ENCODE assay signal across 8 cellular contexts in the genomic region with DNA sequence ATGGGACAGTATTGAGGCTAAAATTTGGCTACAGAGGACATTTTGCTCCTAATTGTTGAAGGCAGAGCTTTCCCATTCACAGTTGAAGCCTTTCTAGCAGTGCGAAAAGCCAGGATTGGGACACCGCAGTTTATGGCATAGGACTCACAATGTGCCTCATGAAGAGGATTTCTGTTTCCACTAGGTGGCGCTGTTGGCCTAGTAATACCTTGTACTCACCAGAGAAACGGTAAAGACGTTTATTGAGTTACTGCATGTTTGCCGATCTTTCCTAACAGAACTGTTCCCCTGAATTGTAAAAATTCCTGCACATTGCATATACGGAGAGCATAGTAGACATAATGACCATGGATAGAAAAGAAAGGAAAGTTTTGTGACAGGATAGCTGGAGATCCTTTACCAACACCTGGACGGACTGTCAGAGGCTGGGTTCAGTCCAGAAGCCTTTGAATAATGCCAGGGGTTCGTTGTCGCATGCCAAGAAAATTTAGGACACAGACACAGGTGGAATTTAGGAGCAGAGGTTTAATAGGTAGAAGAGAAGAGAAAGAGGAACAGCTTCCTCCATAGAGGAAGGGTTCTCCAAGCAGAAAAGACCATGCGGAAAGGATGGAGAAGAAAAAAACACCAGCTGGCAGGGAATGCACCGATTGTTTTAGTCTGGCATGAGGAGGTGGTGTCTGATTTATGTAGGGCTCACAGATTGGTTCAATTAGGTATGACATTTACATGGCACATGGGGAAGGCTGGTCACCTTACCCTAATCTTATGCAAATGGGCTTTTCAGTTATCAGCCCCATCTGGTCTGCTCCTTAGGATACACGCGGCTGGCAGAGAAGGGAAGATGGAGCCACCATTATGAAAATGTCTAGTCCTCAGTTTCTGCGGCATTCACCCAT. TPM values are rescaled to one million over a fixed set of nuclear protein-coding genes. Genes with fewer than 3 reads are reported as not detected.
A peak's percentile ranks its signal among the peaks of the same experiment; 100 is the strongest.
DNase-seq lines count a peak whose midpoint lies in the region; ATAC-seq and TF ChIP-seq lines count a peak whose summit lies in the region.

No MANE protein-coding gene starts in this region.

- POLR2A ChIA-PET in activated CD4-positive, alpha-beta T cell treated with anti-CD3 and anti-CD28 coated beads, Interleukin-2, amount 10 ng/mL, durations not matched to agents 7 days and 5 days (lab: Charles Lee): no interaction called here

- no peak overlapping the region for H3K4me3 Mint-ChIP-seq in activated CD4-positive, alpha-beta T cell treated with anti-CD3 and anti-CD28 coated beads, Interleukin-2, amount 10 ng/mL, durations not matched to agents 7 days and 5 days
- no peak overlapping the region for H3K4me3 Mint-ChIP-seq in progenitor cell of endocrine pancreas (ENCODE audit: low read depth)

- peaks cover 36% of the 10 kb centered on the region for H3K27me3 Mint-ChIP-seq in activated CD4-positive, alpha-beta T cell treated with anti-CD3 and anti-CD28 coated beads, Interleukin-2, amount 10 ng/mL, durations not matched to agents 7 days and 5 days
- peaks cover 5% of the 10 kb centered on the region for H3K27me3 Mint-ChIP-seq in progenitor cell of endocrine pancreas

- CTCF ChIA-PET in activated CD4-positive, alpha-beta T cell treated with anti-CD3 and anti-CD28 coated beads, Interleukin-2, amount 10 ng/mL, durations not matched to agents 7 days and 5 days (lab: Charles Lee): interaction anchor here (1.4 kb wide), 1 partner anchor 11 kb away, joined by 5 read pairs; a partner anchor contains a TSS

- peaks cover 4% of the 10 kb centered on the region for H3K9me3 Mint-ChIP-seq in activated CD4-positive, alpha-beta T cell treated with anti-CD3 and anti-CD28 coated beads, Interleukin-2, amount 10 ng/mL, durations not matched to agents 7 days and 5 days
- H3K9me3 Mint-ChIP-seq in progenitor cell of endocrine pancreas (ENCODE audit: low read depth): no peaks in the 10 kb centered on the region

- H3K4me1 Mint-ChIP-seq in activated CD4-positive, alpha-beta T cell treated with anti-CD3 and anti-CD28 coated beads, Interleukin-2, amount 10 ng/mL, durations not matched to agents 7 days and 5 days: no peaks in the 10 kb centered on the region
- H3K4me1 Mint-ChIP-seq in progenitor cell of endocrine pancreas (ENCODE audit: low read depth): peaks cover 3% of the 10 kb centered on the region

- H3K27ac Mint-ChIP-seq in activated CD4-positive, alpha-beta T cell treated with anti-CD3 and anti-CD28 coated beads, Interleukin-2, amount 10 ng/mL, durations not matched to agents 7 days and 5 days: no peak overlapping the region
- H3K27ac Mint-ChIP-seq in progenitor cell of endocrine pancreas: no peak overlapping the region

- DNase-seq in activated gamma-delta T cell treated with Interleukin-2 at 50 U/mL for 16 hours (peak; percentile 21), activated gamma-delta T cell (lab: John Stamatoyannopoulos, UW) (no peak), HK-2 (ENCODE audit: unreplicated experiment) (peak; percentile 57), NCI-H524 treated with DMSO at 0.1 percent for 48 hours (lab: John Stamatoyannopoulos, UW) (peak; percentile 89), fibroblast of the conjunctiva (ENCODE audit: low read depth) (peak; percentile 55), progenitor cell of endocrine pancreas (ENCODE audit: low spot score, unreplicated experiment) (peak; percentile 68)
- DNase-seq in activated CD4-positive, alpha-beta T cell treated with anti-CD3 and anti-CD28 coated beads, Interleukin-2, amount 10 ng/mL, durations not matched to agents 7 days and 5 days: peak; percentile 83

- no peak for ATAC-seq in GM19463 (IDR thresholded peaks at IDR 0.05; ENCODE audit: unreplicated experiment)

- H3K36me3 Mint-ChIP-seq in activated CD4-positive, alpha-beta T cell treated with anti-CD3 and anti-CD28 coated beads, Interleukin-2, amount 10 ng/mL, durations not matched to agents 7 days and 5 days (ENCODE audit: low read depth): no peaks in the 10 kb centered on the region
- no peaks in the 10 kb centered on the region for H3K36me3 Mint-ChIP-seq in progenitor cell of endocrine pancreas (ENCODE audit: insufficient read depth)

- peak; percentile 81 for TF ChIP-seq CTCF in progenitor cell of endocrine pancreas (IDR thresholded peaks at IDR 0.05; ENCODE audit: unreplicated experiment)

RNA-seq across cellular contexts. Expression of a gene that starts 10.8 kb away (rescaled TPM):
- not detected for total RNA-seq in activated CD4-positive, alpha-beta T cell treated with anti-CD3 and anti-CD28 coated beads, Interleukin-2, amount 10 ng/mL, durations not matched to agents 7 days and 5 days
- total RNA-seq in progenitor cell of endocrine pancreas: not detected in 2 replicates

RNA-seq across cellular contexts. Expression of a gene that starts 17.3 kb away (rescaled TPM):
- not detected for total RNA-seq in activated CD4-positive, alpha-beta T cell treated with anti-CD3 and anti-CD28 coated beads, Interleukin-2, amount 10 ng/mL, durations not matched to agents 7 days and 5 days
- total RNA-seq in progenitor cell of endocrine pancreas: 0.11 and 0.14 TPM in 2 replicates

RNA-seq across cellular contexts. Expression of a gene that starts 18.4 kb away (rescaled TPM):
- total RNA-seq in activated CD4-positive, alpha-beta T cell treated with anti-CD3 and anti-CD28 coated beads, Interleukin-2, amount 10 ng/mL, durations not matched to agents 7 days and 5 days: 10 to 100 TPM; 13.4 to 15.4 TPM
- 18.1 and 18.7 TPM in 2 replicates for total RNA-seq in progenitor cell of endocrine pancreas

RNA-seq across cellular contexts. Expression of a gene that starts 32.6 kb away (rescaled TPM):
- total RNA-seq in activated CD4-positive, alpha-beta T cell treated with anti-CD3 and anti-CD28 coated beads, Interleukin-2, amount 10 ng/mL, durations not matched to agents 7 days and 5 days: not detected
- total RNA-seq in progenitor cell of endocrine pancreas: not detected in 2 replicates

RNA-seq across cellular contexts. Expression of a gene that starts 44.9 kb away (rescaled TPM):
- total RNA-seq in activated CD4-positive, alpha-beta T cell treated with anti-CD3 and anti-CD28 coated beads, Interleukin-2, amount 10 ng/mL, durations not matched to agents 7 days and 5 days: not detected
- not detected in 2 replicates for total RNA-seq in progenitor cell of endocrine pancreas
